ENCODE assay signal across 1 cellular context in genomic region chr2:162074937-162075688, GRCh38.
TF ChIP-seq lines count a peak whose summit lies in the region.

No MANE protein-coding gene starts in this region.

TF ChIP-seq in HCT116, 20 proteins besides CTCF, POLR2A, EP300 and RAD21 (continued from another document):
- TF ChIP-seq ZBTB33 (IDR thresholded peaks at IDR 0.05; ENCODE audit: extremely low read depth, insufficient replicate concordance, low read length) = no peak
- TF ChIP-seq CEBPB (IDR thresholded peaks at IDR 0.05; ENCODE audit: low read depth) = no peak
- TF ChIP-seq MAX (IDR thresholded peaks at IDR 0.05) = no peak
- no peak for TF ChIP-seq YY1 (IDR thresholded peaks at IDR 0.05; ENCODE audit: extremely low read depth, insufficient replicate concordance, low read depth, low read length)
- TF ChIP-seq FOSL1 (IDR thresholded peaks at IDR 0.05; ENCODE audit: low read depth) = no peak
- no peak for TF ChIP-seq JUND (IDR thresholded peaks at IDR 0.05)
TF ChIP-seq in HCT116: peak in this region for 0.
